16 cellular contexts compared by ENCODE assay signal in genomic region chr1:85606414-85606800, GRCh38. TPM values are rescaled to one million over a fixed set of nuclear protein-coding genes. Genes with fewer than 3 reads are reported as not detected.
DNase-seq lines count a peak whose midpoint lies in the region; TF ChIP-seq lines count a peak whose summit lies in the region.
"Had no signal": no experiment of that assay in that cellular context is flagged by ENCODE, and none has a peak within 500 bp of the region (broad histone marks: within the 10 kb centered on the region; RNA-seq: fewer than 3 reads in every experiment).

No MANE protein-coding gene starts in this region.

- peak overlapping the region; percentile 40 for H3K4me3 Mint-ChIP-seq in Calu3 (ENCODE audit: low read depth, unreplicated experiment)
- H3K4me3 Mint-ChIP-seq: activated CD4-positive, alpha-beta T cell treated with anti-CD3 and anti-CD28 coated beads, Interleukin-2, amount 10 ng/mL, durations not matched to agents 7 days and 5 days; activated T-cell treated with anti-CD3 and anti-CD28 coated beads, Interleukin-2, amount 50 U/mL, for 72 hours; IgD-negative memory B cell had no signal

- H3K27ac ChIP-seq in HUES64 (ENCODE audit: low read depth, low read length), result peak overlapping the region; percentile 91
- H3K27ac ChIP-seq in mammary epithelial cell (ENCODE audit: insufficient read depth, low read depth, low read length), result peak overlapping the region; percentile 69
- peak overlapping the region; percentile 97 for H3K27ac ChIP-seq in mesenchymal stem cell (ENCODE audit: low read length, poor library complexity, severe bottlenecking)
- H3K27ac ChIP-seq: tibial artery had no signal

- H3K14ac ChIP-seq in mesenchymal stem cell (ENCODE audit: low read length in 2 of 2), result peak overlapping the region in 1 of 2 experiments; percentile 48

- peak overlapping the region; percentile 4 to 62 for H2BK12ac ChIP-seq in mesenchymal stem cell (ENCODE audit: low read length in 2 of 2)

- H3K4me3 ChIP-seq in HUES64 (ENCODE audit: low read length) (no peak overlapping the region), mammary epithelial cell (replicated peaks in 1 of 3; ENCODE audit: insufficient read depth in 1 of 3, low read depth in 2 of 3, low read length in 3 of 3) (no peak overlapping the region), mesenchymal stem cell (ENCODE audit: insufficient read depth in 1 of 2, low read depth in 1 of 2, low read length in 2 of 2) (no peak overlapping the region)
- H3K4me3 ChIP-seq: tibial artery had no signal

- H3K4me1 ChIP-seq in HUES64 (ENCODE audit: insufficient read depth, low read length) (peaks cover 21% of the 10 kb centered on the region), mammary epithelial cell (ENCODE audit: insufficient read depth, low read length) (peaks cover 35% of the 10 kb centered on the region), mesenchymal stem cell (ENCODE audit: control insufficient read depth, insufficient read depth, low read depth, low read length) (peaks cover 31% of the 10 kb centered on the region)

- in situ Hi-C loops in mammary epithelial cell (cut with MboI; ENCODE audit: low sequenced_read_pairs in 2 of 2), result no loop called here

- intact Hi-C loops in Calu3 (cut with micrococcal nuclease; ENCODE audit: unreplicated experiment) (loop anchor here (1.0 to 5.0 kb wide), 4 partner anchors 22 to 244 kb away; partner anchors contain the start of gene ZNHIT6), mammary epithelial cell (cut with micrococcal nuclease) (no loop called here), posterior vena cava (cut with DNase I) (no loop called here)

- H2AK5ac ChIP-seq in mesenchymal stem cell (ENCODE audit: low read length, severe bottlenecking), result peak overlapping the region; percentile 85

- peak overlapping the region; percentile 88 for H3K27ac Mint-ChIP-seq in Calu3 (ENCODE audit: unreplicated experiment)
- H3K27ac Mint-ChIP-seq: activated CD4-positive, alpha-beta T cell treated with anti-CD3 and anti-CD28 coated beads, Interleukin-2, amount 10 ng/mL, durations not matched to agents 7 days and 5 days; activated T-cell treated with anti-CD3 and anti-CD28 coated beads, Interleukin-2, amount 50 U/mL, for 72 hours; IgD-negative memory B cell had no signal

- H3K9me3 Mint-ChIP-seq in Calu3 (ENCODE audit: low read depth, unreplicated experiment), result peaks cover 4% of the 10 kb centered on the region
- H3K9me3 Mint-ChIP-seq: activated CD4-positive, alpha-beta T cell treated with anti-CD3 and anti-CD28 coated beads, Interleukin-2, amount 10 ng/mL, durations not matched to agents 7 days and 5 days; activated T-cell treated with anti-CD3 and anti-CD28 coated beads, Interleukin-2, amount 50 U/mL, for 72 hours; IgD-negative memory B cell had no signal

- H2BK5ac ChIP-seq in mesenchymal stem cell (ENCODE audit: low read depth, low read length, poor library complexity, severe bottlenecking), result peak overlapping the region; percentile 74

- DNase-seq in Calu3 (no peak), mammary epithelial cell (peak; percentile 24), mesenchymal stem cell (peak; percentile 35), COLO829 (ENCODE audit: low spot score) (no peak), GDM1 (lab: John Stamatoyannopoulos, UW) (no peak), posterior vena cava (ENCODE audit: low spot score) (no peak), DMS53 (lab: John Stamatoyannopoulos, UW) (no peak)
- DNase-seq: activated CD4-positive, alpha-beta T cell treated with anti-CD3 and anti-CD28 coated beads, Interleukin-2, amount 10 ng/mL, durations not matched to agents 7 days and 5 days; activated T-cell treated with anti-CD3 and anti-CD28 coated beads, Interleukin-2, amount 50 U/mL, for 72 hours; DMS153; NCI-H1436; NCI-H524; stimulated activated CD8-positive, alpha-beta memory T cell treated with anti-CD3 and anti-CD28 coated beads, Interleukin-4, amount 100 ng/mL, for 48 hours; tibial artery had no signal

- H2BK120ac ChIP-seq in mesenchymal stem cell (ENCODE audit: low read depth, low read length), result peak overlapping the region; percentile 82

- TF ChIP-seq CTCF in Calu3 (IDR thresholded peaks at IDR 0.05; ENCODE audit: unreplicated experiment) (no peak), mammary epithelial cell (conservative IDR thresholded peaks at IDR 0.05 in 1 of 2, IDR thresholded peaks at IDR 0.05 in 1 of 2; ENCODE audit: extremely low read depth in 1 of 2, insufficient read depth in 1 of 2, low read depth in 1 of 2, low read length in 2 of 2) (peak in 1 of 2 donors; percentile 4)

- H4K20me1 ChIP-seq in mammary epithelial cell (ENCODE audit: insufficient read depth, low read length), result no peaks in the 10 kb centered on the region

- peak overlapping the region; percentile 7 for H3K4me2 ChIP-seq in mammary epithelial cell (ENCODE audit: insufficient read depth, low read depth, low read length)
- no peak overlapping the region for H3K4me2 ChIP-seq in mesenchymal stem cell (ENCODE audit: low read length, poor library complexity, severe bottlenecking)

- H2BK15ac ChIP-seq in mesenchymal stem cell (ENCODE audit: low read depth, poor library complexity, severe bottlenecking), result no peak overlapping the region

- no peak overlapping the region for H4K91ac ChIP-seq in mesenchymal stem cell (ENCODE audit: low read length)

- H2AFZ ChIP-seq in mammary epithelial cell (ENCODE audit: low read depth, low read length) (no peak overlapping the region), mesenchymal stem cell (ENCODE audit: low read depth, low read length) (no peak overlapping the region)

- H3K4me1 Mint-ChIP-seq in Calu3 (ENCODE audit: low read depth, unreplicated experiment), result peaks cover 79% of the 10 kb centered on the region
- H3K4me1 Mint-ChIP-seq: activated CD4-positive, alpha-beta T cell treated with anti-CD3 and anti-CD28 coated beads, Interleukin-2, amount 10 ng/mL, durations not matched to agents 7 days and 5 days; IgD-negative memory B cell had no signal

- H3K79me1 ChIP-seq in mesenchymal stem cell (replicated peaks; ENCODE audit: low read length, poor library complexity, severe bottlenecking), result no peaks in the 10 kb centered on the region

- H3K4ac ChIP-seq in mesenchymal stem cell (ENCODE audit: low read depth in 1 of 2, low read length in 2 of 2), result no peak overlapping the region

- peaks cover 32% of the 10 kb centered on the region for H3K36me3 Mint-ChIP-seq in Calu3 (ENCODE audit: insufficient read depth, unreplicated experiment)
- H3K36me3 Mint-ChIP-seq: IgD-negative memory B cell had no signal

- no peaks in the 10 kb centered on the region for H3K27me3 Mint-ChIP-seq in Calu3 (ENCODE audit: unreplicated experiment)
- H3K27me3 Mint-ChIP-seq: activated CD4-positive, alpha-beta T cell treated with anti-CD3 and anti-CD28 coated beads, Interleukin-2, amount 10 ng/mL, durations not matched to agents 7 days and 5 days had no signal

- H3K79me2 ChIP-seq in mammary epithelial cell (ENCODE audit: insufficient read depth, low read length), result no peaks in the 10 kb centered on the region

- dilution Hi-C loops in mammary epithelial cell (cut with HindIII; ENCODE audit: low sequenced_read_pairs), result no loop called here

- WGBS in HUES64, result 89% methylated on average over 4 of the region's 4 CpGs
- 96% methylated on average over 4 of the region's 4 CpGs for whole genome bisulfite sequencing in mammary epithelial cell (ENCODE audit: low coverage, missing lambda C conversion rate)
- 83% methylated on average over 4 of the region's 4 CpGs for whole genome bisulfite sequencing in mesenchymal stem cell

- H3K23ac ChIP-seq in mesenchymal stem cell (ENCODE audit: low read length in 2 of 2), result no peak overlapping the region

- peak overlapping the region; percentile 30 to 38 for H3K18ac ChIP-seq in mesenchymal stem cell (ENCODE audit: low read depth in 1 of 2, low read length in 2 of 2)

- no peaks in the 10 kb centered on the region for H3K9me3 ChIP-seq in HUES64 (ENCODE audit: insufficient read depth, low read depth, low read length)
- no peaks in the 10 kb centered on the region for H3K9me3 ChIP-seq in mammary epithelial cell (replicated peaks; ENCODE audit: insufficient read depth, low read length)
- no peaks in the 10 kb centered on the region for H3K9me3 ChIP-seq in mesenchymal stem cell (ENCODE audit: control insufficient read depth, low read length)
- H3K9me3 ChIP-seq: tibial artery had no signal

- no peak overlapping the region for H4K8ac ChIP-seq in mesenchymal stem cell (ENCODE audit: low read length)

- peak overlapping the region; percentile 28; the same call in 1 of the 2 replicates for H3K9ac ChIP-seq in HUES64 (ENCODE audit: low read depth, low read length)
- H3K9ac ChIP-seq in mammary epithelial cell (ENCODE audit: insufficient read depth, low read length), result no peak overlapping the region
- H3K9ac ChIP-seq in mesenchymal stem cell (ENCODE audit: low read length), result no peak overlapping the region

- BruUV-seq in Calu3 (replicated peaks; lab: Mats Ljungman, UMichigan), result no TSS peak
- BruUV-seq in mammary epithelial cell (replicated peaks; lab: Mats Ljungman, UMichigan), result no TSS peak

- H3K27me3 ChIP-seq in HUES64 (ENCODE audit: insufficient read depth, low read length), result no peaks in the 10 kb centered on the region
- H3K27me3 ChIP-seq in mammary epithelial cell (ENCODE audit: insufficient read depth, low read length), result no peaks in the 10 kb centered on the region
- H3K27me3 ChIP-seq in mesenchymal stem cell (ENCODE audit: control insufficient read depth in 1 of 2, insufficient read depth in 1 of 2, low read length in 2 of 2), result no peaks in the 10 kb centered on the region
- H3K27me3 ChIP-seq: tibial artery had no signal

- CTCF ChIA-PET in Calu3 (lab: Charles Lee), result interaction anchor here (0.7 to 3.1 kb wide), 10 partner anchors 22 to 298 kb away, joined by 3 to 39 read pairs (median 6); partner anchors contain the start of genes CCN1 and ZNHIT6
- CTCF ChIA-PET in mammary epithelial cell (lab: Charles Lee; ENCODE audit: low non-redundant PET), result interaction anchor here (0.6 kb wide), 1 partner anchor 25 kb away, joined by 3 read pairs; no protein-coding TSS in a partner anchor

- H3K36me3 ChIP-seq in HUES64 (ENCODE audit: insufficient read depth, low read length) (no peaks in the 10 kb centered on the region), mammary epithelial cell (ENCODE audit: insufficient read depth, low read length) (no peaks in the 10 kb centered on the region), mesenchymal stem cell (ENCODE audit: control insufficient read depth in 1 of 2, insufficient read depth in 2 of 2, low read depth in 1 of 2, low read length in 2 of 2) (no peaks in the 10 kb centered on the region)
- H3K36me3 ChIP-seq: tibial artery had no signal

RNA-seq across cellular contexts. Expression of gene CCN1, which starts 25.8 kb away (rescaled TPM):
- 148 and 210 TPM in 2 replicates for total RNA-seq in Calu3 (2022)
- polyA plus RNA-seq in HUES64 (2013, experiment 1 of 2), result 35.5 TPM
- polyA plus RNA-seq in HUES64 (2013, experiment 2 of 2), result 36.1 TPM
- total RNA-seq in mammary epithelial cell, result 100 to 1,000 TPM in 1 of 2 donors, 10 to 100 TPM in 1; 59.7 to 164 TPM
- 83.8 TPM for polyA plus RNA-seq in mammary epithelial cell
- 130 TPM for polyA minus RNA-seq in mammary epithelial cell
- 408 TPM for polyA plus RNA-seq in mesenchymal stem cell (2013, experiment 1 of 2)
- 395 TPM for polyA plus RNA-seq in mesenchymal stem cell (2013, experiment 2 of 2)
- total RNA-seq in posterior vena cava, result 100 to 1,000 TPM; 289 to 751 TPM
- total RNA-seq: activated CD4-positive, alpha-beta T cell treated with anti-CD3 and anti-CD28 coated beads, Interleukin-2, amount 10 ng/mL, durations not matched to agents 7 days and 5 days had no signal
- polyA plus RNA-seq: IgD-negative memory B cell had no signal

Comparison
In these comparisons a context has a peak if more than half of its experiments do, and no peak if none do; other contexts are left out.
1. DNase-seq: peak in mammary epithelial cell (single experiment) and mesenchymal stem cell (single experiment); none in Calu3 (single experiment), COLO829 (single experiment), GDM1 (single experiment), posterior vena cava (single experiment) and DMS53 (single experiment).
2. Peak in every context shown above with its lines, with median percentiles within 50 percentile points of each other: H3K27ac ChIP-seq.